In the genomic region with DNA sequence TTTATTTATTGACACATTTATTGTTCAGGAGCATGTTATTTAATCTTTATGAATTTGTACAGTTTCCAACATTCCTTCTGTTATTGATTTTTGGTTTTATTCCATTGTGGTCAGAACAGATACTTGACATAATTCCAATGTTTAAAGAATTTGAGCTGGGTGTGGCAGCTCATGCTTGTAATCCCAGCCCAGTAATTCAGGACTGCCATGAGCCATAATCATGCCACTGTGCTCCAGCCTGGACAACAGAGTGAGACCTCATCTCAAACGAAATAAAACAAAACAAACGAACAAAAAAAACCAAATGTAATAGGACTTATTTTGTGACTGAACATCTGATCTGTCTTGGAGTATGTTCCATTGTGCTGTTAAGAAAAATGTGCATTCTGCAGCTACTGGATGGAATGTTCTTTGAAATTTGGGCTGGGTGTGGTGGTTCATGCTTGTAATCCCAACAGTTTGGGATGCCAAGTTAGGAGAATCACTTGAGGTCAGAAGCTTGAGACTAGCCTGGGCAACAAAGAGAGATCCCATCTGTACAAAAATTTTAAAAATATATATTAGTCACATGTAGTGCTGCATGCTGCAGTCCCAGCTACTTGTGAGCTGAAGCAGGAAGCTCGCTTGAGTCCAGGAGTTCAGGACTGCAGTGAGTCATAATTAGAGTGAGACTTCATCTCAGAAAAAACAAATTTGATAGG, we compare ENCODE assay signal across 11 cellular contexts.
A peak's percentile ranks its signal among the peaks of the same experiment; 100 is the strongest.
DNase-seq lines count a peak whose midpoint lies in the region; ATAC-seq and TF ChIP-seq lines count a peak whose summit lies in the region.
"Had no signal": no experiment of that assay in that cellular context is flagged by ENCODE, and none has a peak within 500 bp of the region (broad histone marks: within the 10 kb centered on the region; RNA-seq: fewer than 3 reads in every experiment).

No MANE protein-coding gene starts in this region.

- no peak overlapping the region for H3K9ac ChIP-seq in fibroblast of lung (ENCODE audit: insufficient read depth, low read length)

- DNase-seq in GM03348 (ENCODE audit: low spot score) (peak; percentile 20), RWPE2 (ENCODE audit: low spot score) (no peak), fibroblast of lung (ENCODE audit: low read depth in 2 of 2) (peak; percentile 87 to 93), renal cortical epithelial cell (ENCODE audit: low read depth) (peak; percentile 59), posterior vena cava (ENCODE audit: low spot score) (no peak)
- DNase-seq: activated CD4-positive, alpha-beta T cell treated with anti-CD3 and anti-CD28 coated beads, Interleukin-2, amount 50 U/mL, for 48 hours; retina; T-cell had no signal

- TF ChIP-seq CTCF in RWPE2 (IDR thresholded peaks at IDR 0.05; ENCODE audit: poor library complexity, severe bottlenecking): no peak
- no peak for TF ChIP-seq CTCF in fibroblast of lung (conservative IDR thresholded peaks at IDR 0.05 in 1 of 2, IDR thresholded peaks at IDR 0.05 in 1 of 2; ENCODE audit: low read depth in 1 of 2, low read length in 2 of 2)

- H3K27me3 ChIP-seq in RWPE2 (ENCODE audit: insufficient read depth, poor library complexity, severe bottlenecking) (no peaks in the 10 kb centered on the region), fibroblast of lung (ENCODE audit: control insufficient read depth, insufficient read depth, low read length) (no peaks in the 10 kb centered on the region)

- H3K9me3 ChIP-seq in RWPE2 (ENCODE audit: severe bottlenecking) (no peaks in the 10 kb centered on the region), fibroblast of lung (ENCODE audit: control insufficient read depth, insufficient read depth, low read depth, low read length) (no peaks in the 10 kb centered on the region)

- no peaks in the 10 kb centered on the region for H3K79me2 ChIP-seq in fibroblast of lung (ENCODE audit: control insufficient read depth, insufficient read depth, low read length)

- no peaks in the 10 kb centered on the region for H4K20me1 ChIP-seq in fibroblast of lung (ENCODE audit: control insufficient read depth, extremely low read depth, insufficient read depth, low read length)

- no peak overlapping the region for H2AFZ ChIP-seq in fibroblast of lung (ENCODE audit: low read length)

- H3K4me3 ChIP-seq in RWPE2 (ENCODE audit: severe bottlenecking): no peak overlapping the region
- H3K4me3 ChIP-seq in fibroblast of lung (replicated peaks in 1 of 4; ENCODE audit: control extremely low read depth in 1 of 4, insufficient read depth in 1 of 4, low read depth in 3 of 4, low read length in 4 of 4): no peak overlapping the region

- H3K27ac ChIP-seq in RWPE2 (ENCODE audit: poor library complexity, severe bottlenecking): peak overlapping the region; percentile 65
- H3K27ac ChIP-seq in fibroblast of lung (ENCODE audit: insufficient read depth, low read length): peak overlapping the region; percentile 70

- ATAC-seq in RWPE2 (ENCODE audit: low read depth) (peak; percentile 81; the same call in 2 of the 3 replicates), GM21381 (IDR thresholded peaks at IDR 0.05; ENCODE audit: unreplicated experiment) (no peak), GM21528 (IDR thresholded peaks at IDR 0.05; ENCODE audit: low FRiP score, unreplicated experiment) (no peak), GM18511 (IDR thresholded peaks at IDR 0.05; ENCODE audit: unreplicated experiment) (no peak)
- ATAC-seq: T-cell had no signal

- intact Hi-C loops in posterior vena cava (cut with DNase I): no loop called here

- H3K4me1 ChIP-seq in RWPE2 (ENCODE audit: insufficient read depth, poor library complexity, severe bottlenecking) (peaks cover 14% of the 10 kb centered on the region), fibroblast of lung (ENCODE audit: control insufficient read depth, extremely low read depth, insufficient read depth, low read length) (peaks cover 2% of the 10 kb centered on the region)

- H3K4me2 ChIP-seq in fibroblast of lung (ENCODE audit: extremely low read depth, insufficient read depth, low read length): peak overlapping the region; percentile 65

- no peaks in the 10 kb centered on the region for H3K36me3 ChIP-seq in RWPE2 (ENCODE audit: low read depth)
- H3K36me3 ChIP-seq in fibroblast of lung (ENCODE audit: control insufficient read depth, insufficient read depth, low read length): no peaks in the 10 kb centered on the region

Comparison
In these comparisons a context has a peak if more than half of its experiments do, and no peak if none do; other contexts are left out.
1. DNase-seq: peak in GM03348 (single experiment), fibroblast of lung (2 of 2) and renal cortical epithelial cell (single experiment); none in RWPE2 (single experiment) and posterior vena cava (single experiment).